8 cellular contexts compared by ENCODE assay signal in genomic region chr6:30238178-30238795, GRCh38. TPM values are rescaled to one million over a fixed set of nuclear protein-coding genes. Genes with fewer than 3 reads are reported as not detected.
DNase-seq lines count a peak whose midpoint lies in the region; ATAC-seq and TF ChIP-seq lines count a peak whose summit lies in the region.

No MANE protein-coding gene starts in this region.

- H3K4me1 ChIP-seq in cardiac muscle cell (ENCODE audit: low read depth), result no peaks in the 10 kb centered on the region

- no peaks in the 10 kb centered on the region for H3K36me3 ChIP-seq in cardiac muscle cell

- H3K4me3 ChIP-seq in cardiac muscle cell, result no peak overlapping the region
- H3K4me3 ChIP-seq in epithelial cell of esophagus (ENCODE audit: low read length), result no peak overlapping the region

- intact Hi-C loops in Right ventricle myocardium inferior (cut with DNase I), result no loop called here

- H3K27me3 ChIP-seq in cardiac muscle cell, result peaks cover 6% of the 10 kb centered on the region

- no peak overlapping the region for H3K27ac ChIP-seq in cardiac muscle cell

- H3K9me3 ChIP-seq in cardiac muscle cell (ENCODE audit: low read depth), result no peaks in the 10 kb centered on the region

- TF ChIP-seq CTCF in cardiac muscle cell (IDR thresholded peaks at IDR 0.05; ENCODE audit: low read depth, low read length) (peak; percentile 40), epithelial cell of esophagus (IDR thresholded peaks at IDR 0.05; ENCODE audit: insufficient read depth, low read depth, low read length, missing control alignments) (peak; percentile 47)

- DNase-seq in cardiac muscle cell (ENCODE audit: low read depth in 1 of 2, low spot score in 1 of 2) (peak in 1 of 2 donors; percentile 42), Right ventricle myocardium inferior (ENCODE audit: missing footprints) (no peak), NCI-H460 (ENCODE audit: extremely low read depth, low read depth) (peak; percentile 29), epithelial cell of esophagus (ENCODE audit: low read depth) (peak; percentile 45), cerebellar nuclear complex (lab: John Stamatoyannopoulos, UW) (no peak), OCI-M2 (lab: John Stamatoyannopoulos, UW; ENCODE audit: unreplicated experiment) (no peak), dedifferentiated amniotic fluid mesenchymal stem cell (ENCODE audit: extremely low spot score) (no peak)
- DNase-seq in stimulated activated naive CD4-positive, alpha-beta T cell treated with Interleukin-2 at 50 U/mL for 16 hours (lab: John Stamatoyannopoulos, UW), result peak; percentile 2

- ATAC-seq in Right ventricle myocardium inferior, result no peak

RNA-seq across cellular contexts. Expression of gene TRIM26, which starts 25.1 kb away (rescaled TPM):
- total RNA-seq in cardiac muscle cell (17.2 and 24.4 TPM in 2 replicates), Right ventricle myocardium inferior (20.6 TPM)
- 18.0 and 18.8 TPM in 2 replicates for polyA plus RNA-seq in cardiac muscle cell
- 14.2 and 17.4 TPM in 2 replicates for total RNA-seq in NCI-H460 (2014; rRNA removed; shearing (Covaris generic))
- polyA plus RNA-seq in NCI-H460 (2014; cell fraction: nucleus; rRNA removed), result 19.6 and 21.4 TPM in 2 replicates

Comparison
In these comparisons a context has a peak if more than half of its experiments do, and no peak if none do; other contexts are left out.
1. DNase-seq: peak in NCI-H460 (single experiment), epithelial cell of esophagus (single experiment) and stimulated activated naive CD4-positive, alpha-beta T cell treated with Interleukin-2 at 50 U/mL for 16 hours (single experiment); none in Right ventricle myocardium inferior (single experiment), cerebellar nuclear complex (0 of 2), OCI-M2 (single experiment) and dedifferentiated amniotic fluid mesenchymal stem cell (single experiment).